16 cellular contexts compared by ENCODE assay signal in genomic region chr2:86625096-86625495, GRCh38. TPM values are rescaled to one million over a fixed set of nuclear protein-coding genes. Genes with fewer than 3 reads are reported as not detected.
DNase-seq lines count a peak whose midpoint lies in the region; ATAC-seq lines count a peak whose summit lies in the region.
"Had no signal": no experiment of that assay in that cellular context is flagged by ENCODE, and none has a peak within 500 bp of the region (broad histone marks: within the 10 kb centered on the region; RNA-seq: fewer than 3 reads in every experiment).

No MANE protein-coding gene starts in this region.

- peaks cover 6% of the 10 kb centered on the region for H3K36me3 Mint-ChIP-seq in T-helper 1 cell treated with Interleukin-12 subunit alpha and Interleukin-12 subunit beta and Interleukin-4 antibody, amounts not matched to agents 30 μg/mL and 1 μg/mL, for 36 hours (ENCODE audit: low read depth)
- peaks cover 3% of the 10 kb centered on the region for H3K36me3 Mint-ChIP-seq in activated naive CD8-positive, alpha-beta T cell treated with anti-CD3 and anti-CD28 coated beads for 36 hours
- H3K36me3 Mint-ChIP-seq in memory B cell, result peaks cover 4% of the 10 kb centered on the region

- H3K4me1 Mint-ChIP-seq in T-helper 1 cell treated with Interleukin-12 subunit alpha and Interleukin-12 subunit beta and Interleukin-4 antibody, amounts not matched to agents 30 μg/mL and 1 μg/mL, for 36 hours (ENCODE audit: low read depth), result peaks cover 23% of the 10 kb centered on the region
- peaks cover 21% of the 10 kb centered on the region for H3K4me1 Mint-ChIP-seq in activated naive CD8-positive, alpha-beta T cell treated with anti-CD3 and anti-CD28 coated beads for 36 hours
- peaks cover 19% of the 10 kb centered on the region for H3K4me1 Mint-ChIP-seq in memory B cell

- DNase-seq in T-helper 1 cell (no peak), memory B cell (ENCODE audit: low spot score in 2 of 2) (no peak), substantia nigra (lab: John Stamatoyannopoulos, UW) (peak in 39 of 49 donors; percentile 7 to 73 (median 40)), dedifferentiated amniotic fluid mesenchymal stem cell (ENCODE audit: extremely low spot score) (no peak), dermis blood vessel endothelial cell (no peak), HPDE6-E6E7 (ENCODE audit: extremely low spot score) (no peak)
- DNase-seq in activated naive CD8-positive, alpha-beta T cell treated with anti-CD3 and anti-CD28 coated beads for 36 hours, result no peak
- DNase-seq: 8988T; activated T-cell treated with anti-CD3 and anti-CD28 coated beads, Interleukin-2, amount 50 U/mL, for 1 hour; Caco-2; GOT3; NCI-H1105 treated with DMSO at 0.1 percent for 48 hours; NCI-H2227 treated with DMSO at 0.1 percent for 48 hours; retina had no signal

- no peak overlapping the region for H3K4me3 Mint-ChIP-seq in T-helper 1 cell treated with Interleukin-12 subunit alpha and Interleukin-12 subunit beta and Interleukin-4 antibody, amounts not matched to agents 30 μg/mL and 1 μg/mL, for 36 hours
- H3K4me3 Mint-ChIP-seq in activated naive CD8-positive, alpha-beta T cell treated with anti-CD3 and anti-CD28 coated beads for 36 hours, result peak overlapping the region; percentile 32
- H3K4me3 Mint-ChIP-seq in memory B cell, result no peak overlapping the region

- no peaks in the 10 kb centered on the region for H3K9me3 Mint-ChIP-seq in T-helper 1 cell treated with Interleukin-12 subunit alpha and Interleukin-12 subunit beta and Interleukin-4 antibody, amounts not matched to agents 30 μg/mL and 1 μg/mL, for 36 hours
- no peaks in the 10 kb centered on the region for H3K9me3 Mint-ChIP-seq in activated naive CD8-positive, alpha-beta T cell treated with anti-CD3 and anti-CD28 coated beads for 36 hours
- no peaks in the 10 kb centered on the region for H3K9me3 Mint-ChIP-seq in memory B cell

- ATAC-seq in memory B cell (ENCODE audit: low read depth), result no peak
- ATAC-seq: activated CD4-positive, CD25-positive, alpha-beta regulatory T cell treated with anti-CD3 and anti-CD28 coated beads, Interleukin-2, amount 50 U/mL, for 24 hours had no signal

- H3K27ac Mint-ChIP-seq in T-helper 1 cell treated with Interleukin-12 subunit alpha and Interleukin-12 subunit beta and Interleukin-4 antibody, amounts not matched to agents 30 μg/mL and 1 μg/mL, for 36 hours, result peak overlapping the region; percentile 20
- peak overlapping the region; percentile 19 for H3K27ac Mint-ChIP-seq in activated naive CD8-positive, alpha-beta T cell treated with anti-CD3 and anti-CD28 coated beads for 36 hours
- peak overlapping the region; percentile 55 for H3K27ac Mint-ChIP-seq in memory B cell

- peak overlapping the region; percentile 76 for H3K27ac ChIP-seq in substantia nigra (ENCODE audit: low read depth, low read length, poor library complexity, severe bottlenecking)

- H3K27me3 Mint-ChIP-seq in T-helper 1 cell treated with Interleukin-12 subunit alpha and Interleukin-12 subunit beta and Interleukin-4 antibody, amounts not matched to agents 30 μg/mL and 1 μg/mL, for 36 hours (ENCODE audit: low read depth), result peaks cover 36% of the 10 kb centered on the region
- H3K27me3 Mint-ChIP-seq in activated naive CD8-positive, alpha-beta T cell treated with anti-CD3 and anti-CD28 coated beads for 36 hours, result no peaks in the 10 kb centered on the region
- peaks cover 2% of the 10 kb centered on the region for H3K27me3 Mint-ChIP-seq in memory B cell

RNA-seq across cellular contexts. Expression of gene RNF103, which starts 1.4 kb away (rescaled TPM):
- 10 to 100 TPM; 11.8 to 12.2 TPM for total RNA-seq in activated naive CD8-positive, alpha-beta T cell treated with anti-CD3 and anti-CD28 coated beads for 36 hours
- 25.4 and 31.8 TPM in 2 replicates for total RNA-seq in dermis blood vessel endothelial cell

Comparison
In these comparisons a context has a peak if more than half of its experiments do, and no peak if none do; other contexts are left out.
1. DNase-seq: peak in substantia nigra (39 of 49); none in T-helper 1 cell (0 of 5), activated naive CD8-positive, alpha-beta T cell treated with anti-CD3 and anti-CD28 coated beads for 36 hours (single experiment), memory B cell (0 of 2), dedifferentiated amniotic fluid mesenchymal stem cell (single experiment), dermis blood vessel endothelial cell (single experiment) and HPDE6-E6E7 (single experiment).
2. Peak in every context shown above with its lines, with median percentiles within 50 percentile points of each other: H3K27ac Mint-ChIP-seq.